ENCODE assay signal across 8 cellular contexts in the genomic region with DNA sequence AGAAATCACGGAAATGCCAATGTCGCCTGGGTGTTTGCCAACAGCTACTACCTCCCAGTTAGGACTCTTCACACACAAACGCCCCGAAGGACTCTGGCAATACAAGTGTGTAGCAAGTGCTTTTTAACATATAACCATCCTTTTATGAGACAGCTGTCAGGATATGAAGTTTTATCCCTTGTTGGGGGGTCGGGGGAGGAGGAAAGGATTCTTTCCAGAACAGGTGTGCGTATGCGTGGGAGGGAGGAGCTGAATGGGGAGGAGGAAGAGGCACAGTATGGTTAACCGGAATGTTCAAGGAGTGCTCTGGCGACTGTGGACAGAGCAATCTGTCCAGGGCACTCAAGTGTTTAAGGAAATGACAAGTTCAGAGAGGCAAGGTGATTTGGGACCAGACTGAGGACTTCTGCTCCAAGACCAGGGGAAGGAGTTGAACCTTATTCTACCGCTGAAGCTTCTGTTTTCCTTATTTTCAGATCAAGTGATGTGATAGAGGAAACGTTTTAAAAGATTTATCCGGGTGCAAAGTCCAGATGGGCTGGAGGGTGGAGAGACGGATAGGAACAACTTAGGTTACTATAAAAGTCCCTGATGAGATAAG. TPM values are rescaled to one million over a fixed set of nuclear protein-coding genes. Genes with fewer than 3 reads are reported as not detected.
DNase-seq lines count a peak whose midpoint lies in the region; ATAC-seq and TF ChIP-seq lines count a peak whose summit lies in the region.

No MANE protein-coding gene starts in this region.

- peak; percentile 23 for ATAC-seq in esophagus mucosa
- no peak for ATAC-seq in GM21717 (IDR thresholded peaks at IDR 0.05; ENCODE audit: unreplicated experiment)

- no peak overlapping the region for H3K9ac ChIP-seq in parathyroid adenoma

- peak; percentile 26 to 39 (median 30) for DNase-seq in NCI-H1417 (lab: John Stamatoyannopoulos, UW)
- DNase-seq in NCI-H1417 treated with DMSO at 0.1 percent for 48 hours (lab: John Stamatoyannopoulos, UW), result no peak
- peak in 2 of 3 donors; percentile 67 to 80 for DNase-seq in Peyer's patch
- no peak for DNase-seq in Ammon's horn (ENCODE audit: low spot score)
- no peak for DNase-seq in stimulated activated CD4-positive, alpha-beta T cell treated with anti-CD3 and anti-CD28 coated beads, Interleukin-12 subunit alpha, Interleukin-12 subunit beta, amount 100 ng/mL, for 4 hours

- H3K4me2 ChIP-seq in parathyroid adenoma (ENCODE audit: low read length), result peak overlapping the region; percentile 92

- no peaks in the 10 kb centered on the region for H3K27me3 ChIP-seq in Peyer's patch
- H3K27me3 ChIP-seq in parathyroid adenoma (ENCODE audit: control insufficient read depth, insufficient read depth, low read length), result no peaks in the 10 kb centered on the region

- peaks cover 19% of the 10 kb centered on the region for H3K79me2 ChIP-seq in parathyroid adenoma

- TF ChIP-seq POLR2A in Peyer's patch (IDR thresholded peaks at IDR 0.05), result peak in 1 of 2 donors; percentile 65

- no peak overlapping the region for H2AFZ ChIP-seq in parathyroid adenoma

- no peaks in the 10 kb centered on the region for H3K36me3 ChIP-seq in Peyer's patch
- H3K36me3 ChIP-seq in parathyroid adenoma (ENCODE audit: control insufficient read depth, insufficient read depth, low read length), result no peaks in the 10 kb centered on the region

- H3K4me3 ChIP-seq in Peyer's patch (peak overlapping the region; percentile 84 to 100 (median 96)), parathyroid adenoma (ENCODE audit: low read depth, low read length) (peak overlapping the region; percentile 84)

- H3K4me1 ChIP-seq in Peyer's patch (peaks cover 2 to 43% (median 12%) of the 10 kb centered on the region in 4 donors), parathyroid adenoma (peaks cover 7% of the 10 kb centered on the region)

- H3K27ac ChIP-seq in Peyer's patch (peak overlapping the region; percentile 88 to 97 (median 94)), parathyroid adenoma (peak overlapping the region; percentile 66)

- TF ChIP-seq CTCF in Peyer's patch (IDR thresholded peaks at IDR 0.05) (no peak), parathyroid adenoma (IDR thresholded peaks at IDR 0.05) (no peak)

- H3K9me3 ChIP-seq in Peyer's patch (no peaks in the 10 kb centered on the region), parathyroid adenoma (ENCODE audit: control insufficient read depth, low read length) (no peaks in the 10 kb centered on the region)

RNA-seq across cellular contexts. Expression of a gene that starts 1.3 kb away (rescaled TPM):
- total RNA-seq in Peyer's patch, result 100 to 1,000 TPM in 3 of 4 donors, 10 to 100 TPM in 1; 92.4 to 778 (median 563) TPM
- 60.8 TPM for total RNA-seq in esophagus mucosa

Comparison
In these comparisons a context has a peak if more than half of its experiments do, and no peak if none do; other contexts are left out.
1. DNase-seq: peak in NCI-H1417 (3 of 3) and Peyer's patch (2 of 3); none in NCI-H1417 treated with DMSO at 0.1 percent for 48 hours (single experiment), Ammon's horn (single experiment) and stimulated activated CD4-positive, alpha-beta T cell treated with anti-CD3 and anti-CD28 coated beads, Interleukin-12 subunit alpha, Interleukin-12 subunit beta, amount 100 ng/mL, for 4 hours (single experiment).